In genomic region chr6:146153040-146153758, GRCh38 we compare ENCODE assay signal across 13 cellular contexts.
A peak's percentile ranks its signal among the peaks of the same experiment; 100 is the strongest.
DNase-seq lines count a peak whose midpoint lies in the region; ATAC-seq and TF ChIP-seq lines count a peak whose summit lies in the region.
"Had no signal": no experiment of that assay in that cellular context is flagged by ENCODE, and none has a peak within 500 bp of the region (broad histone marks: within the 10 kb centered on the region; RNA-seq: fewer than 3 reads in every experiment).

No MANE protein-coding gene starts in this region.

- ATAC-seq in GM18858 (IDR thresholded peaks at IDR 0.05; ENCODE audit: unreplicated experiment) (peak; percentile 99), GM21381 (IDR thresholded peaks at IDR 0.05; ENCODE audit: unreplicated experiment) (peak; percentile 95), HG02970 (IDR thresholded peaks at IDR 0.05; ENCODE audit: low FRiP score, unreplicated experiment) (peak; percentile 92), HG03565 (IDR thresholded peaks at IDR 0.05; ENCODE audit: unreplicated experiment) (peak; percentile 99)

- H3K9me3 Mint-ChIP-seq in HFFc6, result peaks cover 12% of the 10 kb centered on the region
- H3K9me3 Mint-ChIP-seq: CD4-positive, alpha-beta T cell had no signal

- H3K4me3 Mint-ChIP-seq in HFFc6, result no peak overlapping the region
- H3K4me3 Mint-ChIP-seq: CD4-positive, alpha-beta T cell had no signal

- no peak for DNase-seq in effector CD8-positive, alpha-beta T cell (lab: John Stamatoyannopoulos, UW)
- DNase-seq in NOMO-1 treated with DMSO at 0.1 percent for 48 hours (lab: John Stamatoyannopoulos, UW; ENCODE audit: unreplicated experiment) (no peak), HFFc6 (no peak), NCI-H1105 treated with DMSO at 0.1 percent for 48 hours (lab: John Stamatoyannopoulos, UW) (no peak)
- DNase-seq: activated CD4-positive, alpha-beta T cell treated with anti-CD3 and anti-CD28 coated beads, Interleukin-2, amount 50 U/mL, for 1 hour; activated naive CD4-positive, alpha-beta T cell treated with anti-CD3 and anti-CD28 coated beads, Interleukin-2, amount 50 U/mL, for 16 hours; CD4-positive, alpha-beta T cell; NCI-H1694 treated with DMSO at 0.1 percent for 48 hours; trophoblast cell had no signal

- no peaks in the 10 kb centered on the region for H3K36me3 Mint-ChIP-seq in HFFc6 (ENCODE audit: low read depth)

- H3K27me3 Mint-ChIP-seq in HFFc6 (ENCODE audit: insufficient read depth), result no peaks in the 10 kb centered on the region; the same call in 1 of the 2 replicates

- H3K4me1 Mint-ChIP-seq in HFFc6 (ENCODE audit: low read depth), result no peaks in the 10 kb centered on the region

- H3K27ac Mint-ChIP-seq in HFFc6, result no peak overlapping the region
- H3K27ac Mint-ChIP-seq: CD4-positive, alpha-beta T cell had no signal

- TF ChIP-seq CTCF in HFFc6 (IDR thresholded peaks at IDR 0.05), result no peak
